In the genomic region with DNA sequence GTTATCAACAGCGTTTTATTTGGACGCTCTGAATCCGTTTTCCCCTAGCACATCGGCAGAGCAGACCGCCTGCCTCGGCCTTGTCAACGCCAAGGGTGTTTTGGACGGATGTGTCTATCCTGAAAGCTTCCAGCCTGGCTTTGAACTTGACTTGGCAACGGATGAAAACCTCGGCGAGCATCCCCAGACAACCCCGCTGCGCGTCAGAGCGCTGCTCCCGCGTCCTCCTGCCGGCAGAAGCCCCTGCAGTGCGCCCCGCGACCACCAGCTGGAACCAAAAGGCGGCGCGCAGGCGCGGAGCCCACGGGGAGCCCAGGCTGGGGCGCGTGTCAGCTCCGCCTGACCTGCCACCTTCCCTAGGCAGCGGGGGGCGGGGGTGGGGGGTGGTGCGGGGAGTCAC, we compare ENCODE assay signal across 10 cellular contexts. TPM values are rescaled to one million over a fixed set of nuclear protein-coding genes. Genes with fewer than 3 reads are reported as not detected.
DNase-seq lines count a peak whose midpoint lies in the region; ATAC-seq and TF ChIP-seq lines count a peak whose summit lies in the region.
"Had no signal": no experiment of that assay in that cellular context is flagged by ENCODE, and none has a peak within 500 bp of the region (broad histone marks: within the 10 kb centered on the region; RNA-seq: fewer than 3 reads in every experiment).

No MANE protein-coding gene starts in this region.

- H3K27me3 Mint-ChIP-seq in activated CD8-positive, alpha-beta T cell treated with anti-CD3 and anti-CD28 coated beads for 36 hours, result peaks cover 15% of the 10 kb centered on the region

- POLR2A ChIA-PET in AG04450 (lab: Yijun Ruan, JAX) (no interaction called here), PC-3 (lab: Charles Lee; ENCODE audit: unreplicated experiment) (no interaction called here)
- POLR2A ChIA-PET in activated CD8-positive, alpha-beta T cell treated with anti-CD3 and anti-CD28 coated beads for 36 hours (lab: Charles Lee), result no interaction called here

- peaks cover 3% of the 10 kb centered on the region for H3K4me1 Mint-ChIP-seq in activated CD8-positive, alpha-beta T cell treated with anti-CD3 and anti-CD28 coated beads for 36 hours (ENCODE audit: low read depth)

- no peak for DNase-seq in AG04450 (ENCODE audit: low read depth, low spot score)
- DNase-seq in activated CD8-positive, alpha-beta T cell treated with anti-CD3 and anti-CD28 coated beads for 36 hours, result peak; percentile 37
- DNase-seq in Right ventricle myocardium inferior (ENCODE audit: missing footprints), result no peak
- no peak for DNase-seq in NCI-H526 treated with DMSO at 0.1 percent for 48 hours (lab: John Stamatoyannopoulos, UW)
- no peak for DNase-seq in 8988T
- DNase-seq in amniotic stem cell (lab: John Stamatoyannopoulos, UW), result no peak
- DNase-seq in PC-3, result no peak
- DNase-seq: COR-L47 had no signal

- H3K27ac ChIP-seq in AG04450 (ENCODE audit: low read depth, low read length), result no peak overlapping the region
- H3K27ac ChIP-seq in PC-3 (ENCODE audit: low read length), result no peak overlapping the region
- H3K27ac ChIP-seq: KMS-11 had no signal

- no peaks in the 10 kb centered on the region for H3K9me3 Mint-ChIP-seq in activated CD8-positive, alpha-beta T cell treated with anti-CD3 and anti-CD28 coated beads for 36 hours

- H2AFZ ChIP-seq in neuron (ENCODE audit: low read depth, low read length) (no peak overlapping the region), PC-3 (ENCODE audit: low read length) (no peak overlapping the region)

- peak overlapping the region; percentile 46 for H3K4me3 Mint-ChIP-seq in activated CD8-positive, alpha-beta T cell treated with anti-CD3 and anti-CD28 coated beads for 36 hours

- H3K27me3 ChIP-seq in AG04450 (ENCODE audit: control insufficient read depth, insufficient read depth, low read length), result peaks cover 19% of the 10 kb centered on the region
- H3K27me3 ChIP-seq in neuron (ENCODE audit: insufficient read depth, low read length), result peaks cover 6% of the 10 kb centered on the region
- no peaks in the 10 kb centered on the region for H3K27me3 ChIP-seq in PC-3 (ENCODE audit: low read length)

- H3K36me3 Mint-ChIP-seq in activated CD8-positive, alpha-beta T cell treated with anti-CD3 and anti-CD28 coated beads for 36 hours (ENCODE audit: low read depth), result no peaks in the 10 kb centered on the region

- H4K20me1 ChIP-seq in PC-3 (ENCODE audit: low read length), result no peaks in the 10 kb centered on the region

- intact Hi-C loops in activated CD8-positive, alpha-beta T cell treated with anti-CD3 and anti-CD28 coated beads for 36 hours (cut with micrococcal nuclease), result no loop called here
- intact Hi-C loops in Right ventricle myocardium inferior (cut with DNase I), result no loop called here
- intact Hi-C loops in PC-3 (cut with micrococcal nuclease), result no loop called here

- no peak overlapping the region for H3K4me2 ChIP-seq in PC-3 (ENCODE audit: low read length)
- H3K4me2 ChIP-seq: KMS-11 had no signal

- no peak overlapping the region for H3K27ac Mint-ChIP-seq in activated CD8-positive, alpha-beta T cell treated with anti-CD3 and anti-CD28 coated beads for 36 hours

- no peaks in the 10 kb centered on the region for H3F3A ChIP-seq in PC-3 (ENCODE audit: low read length, unreplicated experiment)

- H3K36me3 ChIP-seq in neuron (ENCODE audit: insufficient read depth, low read length) (no peaks in the 10 kb centered on the region), PC-3 (ENCODE audit: low read depth, low read length) (no peaks in the 10 kb centered on the region)

- TF ChIP-seq CTCF in AG04450 (IDR thresholded peaks at IDR 0.05; ENCODE audit: low read depth, low read length), result peak; percentile 19; the same call in 1 of the 2 replicates
- no peak for TF ChIP-seq CTCF in activated CD8-positive, alpha-beta T cell treated with anti-CD3 and anti-CD28 coated beads for 36 hours (IDR thresholded peaks at IDR 0.05)
- TF ChIP-seq CTCF in PC-3 (conservative IDR thresholded peaks at IDR 0.05; ENCODE audit: low read depth, low read length), result no peak

- no peak overlapping the region for H3K9ac ChIP-seq in PC-3 (ENCODE audit: low read length)
- H3K9ac ChIP-seq: KMS-11 had no signal

- H3K79me2 ChIP-seq in PC-3 (ENCODE audit: low read length), result no peaks in the 10 kb centered on the region

- peak; percentile 71 for ATAC-seq in activated CD8-positive, alpha-beta T cell treated with anti-CD3 and anti-CD28 coated beads for 36 hours
- ATAC-seq in Right ventricle myocardium inferior (peak; percentile 84), PC-3 (no peak)

- no TSS peak for BruUV-seq in PC-3 (replicated peaks; lab: Mats Ljungman, UMichigan)

- H3K9me3 ChIP-seq in AG04450 (ENCODE audit: control insufficient read depth, insufficient read depth, low read length), result no peaks in the 10 kb centered on the region
- H3K9me3 ChIP-seq in neuron (ENCODE audit: low read length), result no peaks in the 10 kb centered on the region
- no peaks in the 10 kb centered on the region for H3K9me3 ChIP-seq in PC-3 (ENCODE audit: low read length)

- H3K4me3 ChIP-seq in AG04450 (ENCODE audit: low read depth, low read length) (peak overlapping the region; percentile 39), neuron (ENCODE audit: low read length) (peak overlapping the region; percentile 31), PC-3 (ENCODE audit: low read length) (no peak overlapping the region)

- peaks cover 5% of the 10 kb centered on the region for H3K4me1 ChIP-seq in neuron (ENCODE audit: insufficient read depth, low read length)
- H3K4me1 ChIP-seq in PC-3 (ENCODE audit: insufficient read depth, low read length), result peaks cover 7% of the 10 kb centered on the region

- no peaks in the 10 kb centered on the region for H3K9me2 ChIP-seq in PC-3 (replicated peaks; ENCODE audit: low read length)

- CTCF ChIA-PET in AG04450 (lab: Charles Lee), result interaction anchor here (1.0 to 1.4 kb wide), 2 partner anchors 26 to 384 kb away, joined by 3 to 5 read pairs; no protein-coding TSS in a partner anchor
- CTCF ChIA-PET in activated CD8-positive, alpha-beta T cell treated with anti-CD3 and anti-CD28 coated beads for 36 hours (lab: Charles Lee), result interaction anchor here (1.0 to 1.5 kb wide), 3 partner anchors 20 to 384 kb away, joined by 4 read pairs; no protein-coding TSS in a partner anchor
- CTCF ChIA-PET in PC-3 (lab: Charles Lee), result interaction anchor here (0.6 kb wide), 1 partner anchor 9 kb away, joined by 3 read pairs; no protein-coding TSS in a partner anchor

RNA-seq across cellular contexts. Expression of a gene that starts 26.2 kb away (rescaled TPM):
- 47.0 and 53.6 TPM in 2 replicates for polyA plus RNA-seq in AG04450 (2011; rRNA removed)
- polyA minus RNA-seq in AG04450 (2011; rRNA and poly(A)+ RNA removed), result 12.5 and 21.9 TPM in 2 replicates
- 10 to 100 TPM; 33.9 to 38.9 TPM for total RNA-seq in activated CD8-positive, alpha-beta T cell treated with anti-CD3 and anti-CD28 coated beads for 36 hours
- total RNA-seq in Right ventricle myocardium inferior (67.3 TPM), PC-3 (2014; rRNA removed) (43.8 and 45.3 TPM in 2 replicates)
